In the genomic region with DNA sequence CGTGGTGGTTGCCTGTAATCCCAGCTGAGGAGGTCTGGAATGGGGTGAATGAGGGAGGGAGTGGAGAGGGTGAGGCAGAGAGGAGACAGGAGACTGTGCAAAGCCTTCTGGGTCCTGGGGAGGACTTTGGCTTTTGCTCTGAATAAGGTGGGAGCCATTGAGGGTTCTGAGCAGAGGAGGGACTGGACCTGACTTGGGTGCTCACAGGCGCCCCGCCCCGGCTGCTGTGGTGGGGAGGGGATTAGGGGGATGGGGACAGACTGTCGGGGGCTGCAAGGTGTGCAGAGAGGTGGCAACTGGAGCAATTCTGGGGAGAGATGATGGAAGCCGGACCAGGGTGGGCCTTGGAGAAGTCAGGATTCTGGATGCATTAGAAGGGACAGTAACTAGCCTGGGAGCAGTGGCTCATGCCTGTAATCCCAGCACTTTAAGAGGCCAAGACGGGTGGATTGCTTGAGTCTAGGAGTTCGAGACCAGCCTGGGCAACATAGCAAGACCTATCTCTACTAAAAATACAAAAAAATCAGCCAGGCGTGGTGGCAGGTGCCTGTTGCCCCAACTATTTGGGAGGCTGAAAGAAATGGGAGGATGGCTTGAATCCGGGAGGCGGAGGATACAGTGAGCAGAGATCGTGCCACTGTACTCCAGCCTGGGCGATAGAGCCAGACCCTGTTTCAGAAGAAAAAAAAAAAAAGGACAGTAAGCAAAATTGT, we compare ENCODE assay signal across 11 cellular contexts. TPM values are rescaled to one million over a fixed set of nuclear protein-coding genes. Genes with fewer than 3 reads are reported as not detected.
DNase-seq lines count a peak whose midpoint lies in the region; ATAC-seq and TF ChIP-seq lines count a peak whose summit lies in the region.
"Had no signal": no experiment of that assay in that cellular context is flagged by ENCODE, and none has a peak within 500 bp of the region (broad histone marks: within the 10 kb centered on the region; RNA-seq: fewer than 3 reads in every experiment).

No MANE protein-coding gene starts in this region.

- peak overlapping the region; percentile 88 for H3K4me2 ChIP-seq in DOHH2 (ENCODE audit: low read length)

- no peaks in the 10 kb centered on the region for H4K20me1 ChIP-seq in DOHH2 (ENCODE audit: control insufficient read depth, insufficient read depth, low read depth, low read length)

- peaks cover 14% of the 10 kb centered on the region for H3K27me3 ChIP-seq in DOHH2 (ENCODE audit: control insufficient read depth, low read length)
- H3K27me3 ChIP-seq in SJSA1 (replicated peaks), result 0 out of 2 replicates have a peak, but pooled peaks cover under 1% of the 10 kb centered on the region
- no peaks in the 10 kb centered on the region for H3K27me3 ChIP-seq in esophagus muscularis mucosa
- H3K27me3 ChIP-seq in sigmoid colon, result no peaks in the 10 kb centered on the region
- H3K27me3 ChIP-seq: cardiac muscle cell had no signal

- no peaks in the 10 kb centered on the region for H3K9me2 ChIP-seq in DOHH2 (replicated peaks; ENCODE audit: control insufficient read depth, low read length)

- no peaks in the 10 kb centered on the region for H3F3A ChIP-seq in DOHH2 (ENCODE audit: control insufficient read depth, insufficient read depth)

- TF ChIP-seq CTCF in DOHH2 (IDR thresholded peaks at IDR 0.05; ENCODE audit: low read depth, low read length, poor library complexity, severe bottlenecking) (no peak), esophagus muscularis mucosa (IDR thresholded peaks at IDR 0.05) (no peak), sigmoid colon (IDR thresholded peaks at IDR 0.05) (no peak)

- H3K9me3 ChIP-seq in DOHH2 (ENCODE audit: control insufficient read depth, insufficient read depth, low read length) (no peaks in the 10 kb centered on the region), SJSA1 (replicated peaks) (no peaks in the 10 kb centered on the region), esophagus muscularis mucosa (no peaks in the 10 kb centered on the region), sigmoid colon (no peaks in the 10 kb centered on the region)

- 75% methylated on average over 13 of the region's 13 CpGs for WGBS in esophagus muscularis mucosa
- 82 to 84% methylated on average over 13 of the region's 13 CpGs for WGBS in sigmoid colon, 2 donors

- TF ChIP-seq POLR2A in esophagus muscularis mucosa (IDR thresholded peaks at IDR 0.05; ENCODE audit: low read depth) (no peak), sigmoid colon (IDR thresholded peaks at IDR 0.05) (no peak)

- H3K36me3 ChIP-seq in DOHH2 (ENCODE audit: control insufficient read depth, low read length), result no peaks in the 10 kb centered on the region
- no peaks in the 10 kb centered on the region for H3K36me3 ChIP-seq in SJSA1
- H3K36me3 ChIP-seq in esophagus muscularis mucosa, result no peaks in the 10 kb centered on the region
- no peaks in the 10 kb centered on the region for H3K36me3 ChIP-seq in sigmoid colon
- H3K36me3 ChIP-seq: cardiac muscle cell had no signal

- DNase-seq in SJSA1 (ENCODE audit: low read depth in 1 of 2, low spot score in 2 of 2) (no peak), esophagus muscularis mucosa (ENCODE audit: extremely low spot score) (no peak), sigmoid colon (no peak), mesenteric fat pad (ENCODE audit: low spot score) (no peak), SW480 (ENCODE audit: low spot score) (no peak)
- no peak for DNase-seq in activated CD4-positive, CD25-positive, alpha-beta regulatory T cell (lab: John Stamatoyannopoulos, UW)
- DNase-seq: NCI-H2171 treated with DMSO at 0.1 percent for 48 hours, T1000 had no signal

- intact Hi-C loops in esophagus muscularis mucosa (cut with DNase I) (loop anchor here (5.0 kb wide), 1 partner anchor 264 kb away; no protein-coding TSS in a partner anchor), sigmoid colon (cut with DNase I) (no loop called here)

- H3K4me3 ChIP-seq in DOHH2 (ENCODE audit: low read length) (peak overlapping the region; percentile 73), SJSA1 (no peak overlapping the region), esophagus muscularis mucosa (peak overlapping the region in 2 of 4 donors; percentile 51 to 53), sigmoid colon (peak overlapping the region in 2 of 4 donors; percentile 45 to 52)
- H3K4me3 ChIP-seq: cardiac muscle cell had no signal

- H3K27ac ChIP-seq in DOHH2 (ENCODE audit: low read depth, low read length) (peak overlapping the region; percentile 34; the same call in 1 of the 2 replicates), SJSA1 (peak overlapping the region; percentile 85), esophagus muscularis mucosa (replicated peaks in 1 of 4) (peak overlapping the region; percentile 85 to 97 (median 92)), sigmoid colon (peak overlapping the region; percentile 89 to 97 (median 93))
- H3K27ac ChIP-seq: cardiac muscle cell had no signal

- no peak for ATAC-seq in GM18511 (IDR thresholded peaks at IDR 0.05; ENCODE audit: unreplicated experiment)

- peaks cover 23% of the 10 kb centered on the region for H3K4me1 ChIP-seq in DOHH2 (ENCODE audit: control insufficient read depth, low read length)
- peaks cover 38% of the 10 kb centered on the region for H3K4me1 ChIP-seq in SJSA1 (replicated peaks)
- peaks cover 18 to 47% (median 41%) of the 10 kb centered on the region in 4 donors for H3K4me1 ChIP-seq in esophagus muscularis mucosa
- peaks cover 0 to 31% (median 19%) of the 10 kb centered on the region in 4 donors for H3K4me1 ChIP-seq in sigmoid colon

- no peak for TF ChIP-seq EP300 in esophagus muscularis mucosa (IDR thresholded peaks at IDR 0.05)
- TF ChIP-seq EP300 in sigmoid colon (IDR thresholded peaks at IDR 0.05), result no peak

- H3K79me2 ChIP-seq in DOHH2 (ENCODE audit: control insufficient read depth, low read length), result no peaks in the 10 kb centered on the region

RNA-seq across cellular contexts. Expression of a gene that starts 16.1 kb away (rescaled TPM):
- total RNA-seq in SJSA1 (2014; rRNA removed; shearing (Covaris generic)), result 0.50 TPM in 1 of 2 replicates, not detected in the other
- total RNA-seq in esophagus muscularis mucosa (not detected), sigmoid colon (not detected), mesenteric fat pad (not detected)
- under 1 TPM in 1 of 3 donors, not detected in 2; 0.16 TPM for polyA plus RNA-seq in sigmoid colon

RNA-seq across cellular contexts. Expression of a gene that starts 45.1 kb away (rescaled TPM):
- total RNA-seq in SJSA1 (2014; rRNA removed; shearing (Covaris generic)), result 0.21 TPM in 1 of 2 replicates, not detected in the other
- total RNA-seq in esophagus muscularis mucosa (1 to 10 TPM in 1 of 4 donors, under 1 TPM in 3; 0.42 to 1.1 (median 0.78) TPM), sigmoid colon (1 to 10 TPM in 3 of 4 donors, under 1 TPM in 1; 0.99 to 3.6 (median 1.3) TPM), mesenteric fat pad (0.67 TPM)
- 1 to 10 TPM; 1.8 to 9.0 (median 3.2) TPM for polyA plus RNA-seq in sigmoid colon

RNA-seq across cellular contexts. Expression of a gene that starts 45.2 kb away (rescaled TPM):
- 12.3 and 18.3 TPM in 2 replicates for total RNA-seq in SJSA1 (2014; rRNA removed; shearing (Covaris generic))
- total RNA-seq in esophagus muscularis mucosa (10 to 100 TPM; 22.9 to 42.8 (median 33.6) TPM), sigmoid colon (10 to 100 TPM; 15.0 to 33.5 (median 21.4) TPM), mesenteric fat pad (30.2 TPM)
- 10 to 100 TPM; 38.4 to 88.2 (median 65.7) TPM for polyA plus RNA-seq in sigmoid colon

Comparison
In these comparisons a context has a peak if more than half of its experiments do, and no peak if none do; other contexts are left out.
1. H3K27ac ChIP-seq: peak in every context shown above with its lines; median percentile 93 in sigmoid colon; 92 in esophagus muscularis mucosa; 85 in SJSA1; 34 in DOHH2.